15 cellular contexts compared by ENCODE assay signal in the genomic region with DNA sequence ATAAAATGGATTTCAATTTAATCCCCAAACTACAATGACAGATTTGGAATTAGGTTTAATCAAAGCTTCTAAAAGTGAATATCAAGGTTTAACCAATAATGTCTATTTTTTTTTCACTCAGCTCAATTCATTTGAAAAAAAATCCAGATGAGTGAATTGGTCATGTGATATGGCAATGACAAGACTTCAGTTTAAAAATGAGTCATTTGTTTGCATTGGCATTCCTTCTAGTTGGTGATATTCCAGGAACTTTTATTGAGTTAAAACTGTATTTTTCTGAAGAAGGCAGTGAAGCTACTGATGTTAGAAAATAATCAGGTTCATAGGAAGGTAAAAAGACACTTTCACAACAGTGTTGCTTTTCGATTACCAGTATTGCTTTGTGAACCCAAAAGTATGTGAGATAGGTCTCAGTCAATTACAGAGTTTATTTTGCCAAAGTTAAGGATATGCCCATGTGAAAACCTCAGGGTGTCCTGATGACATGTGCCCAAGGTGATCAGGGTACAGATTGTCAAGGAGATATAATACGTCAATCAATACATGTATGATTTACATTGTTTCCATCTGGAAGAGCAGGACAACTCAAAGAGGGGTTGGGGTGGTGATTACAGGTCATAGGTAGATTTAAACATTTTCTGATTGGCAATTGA.
DNase-seq lines count a peak whose midpoint lies in the region; ATAC-seq and TF ChIP-seq lines count a peak whose summit lies in the region.
"Had no signal": no experiment of that assay in that cellular context is flagged by ENCODE, and none has a peak within 500 bp of the region (broad histone marks: within the 10 kb centered on the region; RNA-seq: fewer than 3 reads in every experiment).

No MANE protein-coding gene starts in this region.

- H3K4me1 Mint-ChIP-seq in mesothelial cell of epicardium: peaks cover 5% of the 10 kb centered on the region
- no peaks in the 10 kb centered on the region for H3K4me1 Mint-ChIP-seq in activated CD4-positive, alpha-beta memory T cell treated with anti-CD3 and anti-CD28 coated beads, Interleukin-2, amount 10 ng/mL, durations not matched to agents 7 days and 5 days

- no peaks in the 10 kb centered on the region for H3K27me3 ChIP-seq in kidney epithelial cell (ENCODE audit: control insufficient read depth, insufficient read depth, low read length)
- H3K27me3 ChIP-seq: upper lobe of left lung had no signal

- ATAC-seq in GM21529 (IDR thresholded peaks at IDR 0.05; ENCODE audit: unreplicated experiment): no peak

- peaks cover 2% of the 10 kb centered on the region for H3K36me3 Mint-ChIP-seq in mesothelial cell of epicardium
- H3K36me3 Mint-ChIP-seq in activated CD4-positive, alpha-beta memory T cell treated with anti-CD3 and anti-CD28 coated beads, Interleukin-2, amount 10 ng/mL, durations not matched to agents 7 days and 5 days (ENCODE audit: low read depth): no peaks in the 10 kb centered on the region
- H3K36me3 Mint-ChIP-seq: activated CD4-positive, alpha-beta memory T cell treated with anti-CD3 and anti-CD28 coated beads for 36 hours had no signal

- CTCF ChIA-PET in activated CD4-positive, alpha-beta memory T cell treated with anti-CD3 and anti-CD28 coated beads, Interleukin-2, amount 10 ng/mL, durations not matched to agents 7 days and 5 days (lab: Charles Lee): no interaction called here

- no peak overlapping the region for H3K27ac Mint-ChIP-seq in mesothelial cell of epicardium
- no peak overlapping the region for H3K27ac Mint-ChIP-seq in activated CD4-positive, alpha-beta memory T cell treated with anti-CD3 and anti-CD28 coated beads, Interleukin-2, amount 10 ng/mL, durations not matched to agents 7 days and 5 days
- H3K27ac Mint-ChIP-seq: activated CD4-positive, alpha-beta memory T cell treated with anti-CD3 and anti-CD28 coated beads for 36 hours had no signal

- in situ Hi-C loops in ACHN (cut with HindIII; ENCODE audit: low pct_ligation_motif_present, low pct_unique_long_range_greater_than_20kb, low sequenced_read_pairs) (no loop called here), astrocyte of the spinal cord (cut with HindIII; ENCODE audit: low sequenced_read_pairs) (no loop called here)

- H3K27me3 Mint-ChIP-seq in mesothelial cell of epicardium (ENCODE audit: low read depth): no peaks in the 10 kb centered on the region
- no peaks in the 10 kb centered on the region for H3K27me3 Mint-ChIP-seq in activated CD4-positive, alpha-beta memory T cell treated with anti-CD3 and anti-CD28 coated beads, Interleukin-2, amount 10 ng/mL, durations not matched to agents 7 days and 5 days
- H3K27me3 Mint-ChIP-seq: activated CD4-positive, alpha-beta memory T cell treated with anti-CD3 and anti-CD28 coated beads for 36 hours had no signal

- no peak overlapping the region for H3K4me3 Mint-ChIP-seq in mesothelial cell of epicardium
- no peak overlapping the region for H3K4me3 Mint-ChIP-seq in activated CD4-positive, alpha-beta memory T cell treated with anti-CD3 and anti-CD28 coated beads, Interleukin-2, amount 10 ng/mL, durations not matched to agents 7 days and 5 days
- H3K4me3 Mint-ChIP-seq: activated CD4-positive, alpha-beta memory T cell treated with anti-CD3 and anti-CD28 coated beads for 36 hours had no signal

- POLR2A ChIA-PET in activated CD4-positive, alpha-beta memory T cell treated with anti-CD3 and anti-CD28 coated beads, Interleukin-2, amount 10 ng/mL, durations not matched to agents 7 days and 5 days (lab: Charles Lee): no interaction called here

- DNase-seq in ACHN: peak; percentile 60
- peak; percentile 58 for DNase-seq in HCEC 1CT
- DNase-seq in astrocyte of the spinal cord (ENCODE audit: low read depth, low spot score): peak; percentile 85
- peak; percentile 38 for DNase-seq in kidney epithelial cell (ENCODE audit: low read depth)
- DNase-seq in mesothelial cell of epicardium (ENCODE audit: low spot score in 2 of 2, unreplicated experiment in 2 of 2): no peak
- DNase-seq in activated CD4-positive, alpha-beta memory T cell treated with anti-CD3 and anti-CD28 coated beads, Interleukin-2, amount 10 ng/mL, durations not matched to agents 7 days and 5 days: no peak
- no peak for DNase-seq in nucleus accumbens (lab: John Stamatoyannopoulos, UW)
- DNase-seq: activated CD4-positive, alpha-beta memory T cell treated with anti-CD3 and anti-CD28 coated beads for 36 hours; AML-193; midbrain; MV-4-11; RPMI8226; T-helper 9 cell; upper lobe of left lung had no signal

- H3K9me3 Mint-ChIP-seq in mesothelial cell of epicardium: peaks cover 23% of the 10 kb centered on the region
- peaks cover 22% of the 10 kb centered on the region for H3K9me3 Mint-ChIP-seq in activated CD4-positive, alpha-beta memory T cell treated with anti-CD3 and anti-CD28 coated beads, Interleukin-2, amount 10 ng/mL, durations not matched to agents 7 days and 5 days

- no peak for TF ChIP-seq CTCF in astrocyte of the spinal cord (IDR thresholded peaks at IDR 0.05; ENCODE audit: low read depth, low read length)
- TF ChIP-seq CTCF in kidney epithelial cell (IDR thresholded peaks at IDR 0.05; ENCODE audit: insufficient read depth, low read length, poor library complexity, severe bottlenecking): no peak
- TF ChIP-seq CTCF in mesothelial cell of epicardium (IDR thresholded peaks at IDR 0.05; ENCODE audit: unreplicated experiment): no peak

- no peak overlapping the region for H3K4me3 ChIP-seq in astrocyte of the spinal cord (ENCODE audit: low read depth, low read length)
- no peak overlapping the region for H3K4me3 ChIP-seq in kidney epithelial cell (ENCODE audit: low read depth, low read length)
- H3K4me3 ChIP-seq: upper lobe of left lung had no signal

- H3K36me3 ChIP-seq in kidney epithelial cell (ENCODE audit: control insufficient read depth, insufficient read depth, low read length): no peaks in the 10 kb centered on the region
- H3K36me3 ChIP-seq: upper lobe of left lung had no signal

Comparison
In these comparisons a context has a peak if more than half of its experiments do, and no peak if none do; other contexts are left out.
1. DNase-seq: peak in ACHN (single experiment), HCEC 1CT (single experiment), astrocyte of the spinal cord (single experiment) and kidney epithelial cell (single experiment); none in mesothelial cell of epicardium (0 of 2), activated CD4-positive, alpha-beta memory T cell treated with anti-CD3 and anti-CD28 coated beads, Interleukin-2, amount 10 ng/mL, durations not matched to agents 7 days and 5 days (single experiment) and nucleus accumbens (0 of 56).